ENCODE assay signal across 32 cellular contexts in genomic region chr16:57345021-57345420, GRCh38. TPM values are rescaled to one million over a fixed set of nuclear protein-coding genes. Genes with fewer than 3 reads are reported as not detected.
"Had no signal": no experiment of that assay in that cellular context is flagged by ENCODE, and none has a peak within 500 bp of the region (broad histone marks: within the 10 kb centered on the region; RNA-seq: fewer than 3 reads in every experiment).

No MANE protein-coding gene starts in this region.

- DNase-seq: activated CD4-positive, alpha-beta T cell treated with anti-CD3 and anti-CD28 coated beads for 36 hours; activated CD4-positive, alpha-beta T cell treated with anti-CD3 and anti-CD28 coated beads, Interleukin-2, amount 10 ng/mL, durations not matched to agents 7 days and 5 days; activated CD4-positive, alpha-beta T cell treated with anti-CD3 and anti-CD28 coated beads, Interleukin-2, amount 50 U/mL, for 48 hours; activated CD8-positive, alpha-beta memory T cell treated with anti-CD3 and anti-CD28 coated beads, Interleukin-2, amount 50 U/mL, for 48 hours; activated CD8-positive, alpha-beta T cell treated with anti-CD3 and anti-CD28 coated beads, Interleukin-2, amount 10 ng/mL, durations not matched to agents 7 days and 5 days; activated effector memory CD4-positive, alpha-beta T cell treated with Interleukin-2 at 50 U/mL for 16 hours; activated naive CD4-positive, alpha-beta T cell treated with anti-CD3 and anti-CD28 coated beads, Interleukin-2, amount 50 U/mL, for 16 hours; activated naive CD8-positive, alpha-beta T cell treated with anti-CD3 and anti-CD28 coated beads, Interleukin-2, amount 10 ng/mL, durations not matched to agents 7 days and 5 days; activated T-cell treated with anti-CD3 and anti-CD28 coated beads, Interleukin-2, amount 50 U/mL, for 48 hours; amygdala; caudate nucleus; KG1; MM.1S; MV-4-11; NCI-H1092; NCI-H1436 treated with DMSO at 0.1 percent for 48 hours; NCI-H1694 treated with DMSO at 0.1 percent for 48 hours; NCI-H2029; NCI-H345; NCI-H524 treated with DMSO at 0.1 percent for 48 hours; SHP77 treated with DMSO at 0.1 percent for 48 hours; SK-N-SH had no signal

- H3K27ac Mint-ChIP-seq: activated CD4-positive, alpha-beta T cell treated with anti-CD3 and anti-CD28 coated beads for 36 hours; activated CD4-positive, alpha-beta T cell treated with anti-CD3 and anti-CD28 coated beads, Interleukin-2, amount 10 ng/mL, durations not matched to agents 7 days and 5 days; activated CD8-positive, alpha-beta T cell treated with anti-CD3 and anti-CD28 coated beads, Interleukin-2, amount 10 ng/mL, durations not matched to agents 7 days and 5 days; activated naive CD8-positive, alpha-beta T cell treated with anti-CD3 and anti-CD28 coated beads, Interleukin-2, amount 10 ng/mL, durations not matched to agents 7 days and 5 days; T-helper 1 cell treated with Interleukin-12 subunit alpha and Interleukin-12 subunit beta and Interleukin-4 antibody, amounts not matched to agents 30 μg/mL and 1 μg/mL, for 36 hours; T-helper 2 cell treated with Interferon-gamma antibody and Interleukin-4, amounts not matched to agents 5 μg/mL and 100 μg/mL, for 36 hours; WTC11 had no signal

- H3K4me1 ChIP-seq: ascending aorta had no signal

- H3K4me1 Mint-ChIP-seq: WTC11 had no signal

- H3K36me3 ChIP-seq: ascending aorta, SJSA1 had no signal

- H3K27ac ChIP-seq: ascending aorta, SJSA1 had no signal

- H3K9me3 Mint-ChIP-seq: activated CD4-positive, alpha-beta T cell treated with anti-CD3 and anti-CD28 coated beads, Interleukin-2, amount 10 ng/mL, durations not matched to agents 7 days and 5 days; T-helper 1 cell treated with Interleukin-12 subunit alpha and Interleukin-12 subunit beta and Interleukin-4 antibody, amounts not matched to agents 30 μg/mL and 1 μg/mL, for 36 hours; T-helper 2 cell treated with Interferon-gamma antibody and Interleukin-4, amounts not matched to agents 5 μg/mL and 100 μg/mL, for 36 hours had no signal

- H3K9me3 ChIP-seq: ascending aorta, SJSA1, SK-N-SH had no signal

- H3K4me3 Mint-ChIP-seq: activated CD4-positive, alpha-beta T cell treated with anti-CD3 and anti-CD28 coated beads for 36 hours; activated CD4-positive, alpha-beta T cell treated with anti-CD3 and anti-CD28 coated beads, Interleukin-2, amount 10 ng/mL, durations not matched to agents 7 days and 5 days; activated CD8-positive, alpha-beta T cell treated with anti-CD3 and anti-CD28 coated beads, Interleukin-2, amount 10 ng/mL, durations not matched to agents 7 days and 5 days; activated naive CD8-positive, alpha-beta T cell treated with anti-CD3 and anti-CD28 coated beads, Interleukin-2, amount 10 ng/mL, durations not matched to agents 7 days and 5 days; T-helper 1 cell treated with Interleukin-12 subunit alpha and Interleukin-12 subunit beta and Interleukin-4 antibody, amounts not matched to agents 30 μg/mL and 1 μg/mL, for 36 hours; T-helper 2 cell treated with Interferon-gamma antibody and Interleukin-4, amounts not matched to agents 5 μg/mL and 100 μg/mL, for 36 hours; WTC11 had no signal

- H3K36me3 Mint-ChIP-seq: activated naive CD8-positive, alpha-beta T cell treated with anti-CD3 and anti-CD28 coated beads, Interleukin-2, amount 10 ng/mL, durations not matched to agents 7 days and 5 days; WTC11 had no signal

- H3K4me3 ChIP-seq: ascending aorta, SJSA1 had no signal

- ATAC-seq: activated CD4-positive, alpha-beta T cell treated with anti-CD3 and anti-CD28 coated beads for 36 hours; activated CD4-positive, CD25-positive, alpha-beta regulatory T cell treated with anti-CD3 and anti-CD28 coated beads, Interleukin-2, amount 50 U/mL, for 24 hours; activated CD8-positive, alpha-beta T cell treated with anti-CD3 and anti-CD28 coated beads, Interleukin-2, amount 10 ng/mL, durations not matched to agents 7 days and 5 days; Panc1; WTC11 had no signal

RNA-seq across cellular contexts. Expression of gene CCL22, which starts 13.6 kb away (rescaled TPM):
- total RNA-seq: ascending aorta, LHCN-M2, NCI-H460, RPMI7951, SJSA1 had no signal

RNA-seq across cellular contexts. Expression of gene CX3CL1, which starts 27.3 kb away (rescaled TPM):
- total RNA-seq: activated CD4-positive, alpha-beta T cell treated with anti-CD3 and anti-CD28 coated beads for 36 hours; activated CD4-positive, alpha-beta T cell treated with anti-CD3 and anti-CD28 coated beads, Interleukin-2, amount 10 ng/mL, durations not matched to agents 7 days and 5 days; activated CD8-positive, alpha-beta T cell treated with anti-CD3 and anti-CD28 coated beads, Interleukin-2, amount 10 ng/mL, durations not matched to agents 7 days and 5 days; activated naive CD8-positive, alpha-beta T cell treated with anti-CD3 and anti-CD28 coated beads, Interleukin-2, amount 10 ng/mL, durations not matched to agents 7 days and 5 days; LHCN-M2; NCI-H460 had no signal

RNA-seq across cellular contexts. Expression of gene CCL17, which starts 59.5 kb away (rescaled TPM):
- total RNA-seq: activated naive CD8-positive, alpha-beta T cell treated with anti-CD3 and anti-CD28 coated beads, Interleukin-2, amount 10 ng/mL, durations not matched to agents 7 days and 5 days; ascending aorta; LHCN-M2; NCI-H460; RPMI7951; SJSA1; WTC11 had no signal
